14 cellular contexts compared by ENCODE assay signal in genomic region chr3:163785693-163786092, GRCh38.
DNase-seq lines count a peak whose midpoint lies in the region; ATAC-seq and TF ChIP-seq lines count a peak whose summit lies in the region.
"Had no signal": no experiment of that assay in that cellular context is flagged by ENCODE, and none has a peak within 500 bp of the region (broad histone marks: within the 10 kb centered on the region; RNA-seq: fewer than 3 reads in every experiment).

No MANE protein-coding gene starts in this region.

- H2AK5ac ChIP-seq in neuronal stem cell (ENCODE audit: low read depth, low read length) = no peak overlapping the region

- H3K4me1 ChIP-seq in KMS-11 (ENCODE audit: low read depth, poor library complexity, severe bottlenecking) = no peaks in the 10 kb centered on the region
- peaks cover 0 to 5% of the 10 kb centered on the region in 2 donors for H3K4me1 ChIP-seq in neuronal stem cell (ENCODE audit: control insufficient read depth in 2 of 2, insufficient read depth in 1 of 2, low read depth in 1 of 2, low read length in 2 of 2)
- no peaks in the 10 kb centered on the region for H3K4me1 ChIP-seq in gastroesophageal sphincter
- H3K4me1 ChIP-seq: prostate gland had no signal

- no peaks in the 10 kb centered on the region for H3K79me1 ChIP-seq in neuronal stem cell (ENCODE audit: low read depth, low read length)

- no peak overlapping the region for H3K18ac ChIP-seq in neuronal stem cell (ENCODE audit: low read length)

- no peak overlapping the region for H2BK5ac ChIP-seq in neuronal stem cell (ENCODE audit: low read length)

- TF ChIP-seq POLR2A in gastroesophageal sphincter (IDR thresholded peaks at IDR 0.05) = no peak

- H2BK120ac ChIP-seq in neuronal stem cell (ENCODE audit: low read depth, low read length) = no peak overlapping the region

- no peak overlapping the region for H4K91ac ChIP-seq in neuronal stem cell (ENCODE audit: low read depth, low read length, poor library complexity)

- H3K36me3 ChIP-seq in KMS-11 (ENCODE audit: insufficient read depth) = no peaks in the 10 kb centered on the region
- H3K36me3 ChIP-seq in WERI-Rb-1 = no peaks in the 10 kb centered on the region
- H3K36me3 ChIP-seq in neuronal stem cell (replicated peaks in 1 of 2; ENCODE audit: control insufficient read depth in 2 of 2, insufficient read depth in 2 of 2, low read length in 2 of 2) = no peaks in the 10 kb centered on the region
- no peaks in the 10 kb centered on the region for H3K36me3 ChIP-seq in gastroesophageal sphincter
- H3K36me3 ChIP-seq: prostate gland, thoracic aorta had no signal

- H3K4me3 ChIP-seq in KMS-11 (IDR thresholded peaks at IDR 0.05; ENCODE audit: insufficient read depth, low read depth, low read length) (no peak overlapping the region), WERI-Rb-1 (ENCODE audit: low read depth, low read length) (no peak overlapping the region), neuronal stem cell (ENCODE audit: low read length in 2 of 2) (no peak overlapping the region), gastroesophageal sphincter (no peak overlapping the region)
- H3K4me3 ChIP-seq: prostate gland, thoracic aorta had no signal

- no peak overlapping the region for H3K9ac ChIP-seq in KMS-11
- H3K9ac ChIP-seq in neuronal stem cell (ENCODE audit: low read depth, low read length, poor library complexity) = no peak overlapping the region

- H2BK15ac ChIP-seq in neuronal stem cell (ENCODE audit: low read length) = no peak overlapping the region

- H3K27me3 ChIP-seq in KMS-11 (ENCODE audit: insufficient read depth, low read depth) (no peaks in the 10 kb centered on the region), WERI-Rb-1 (ENCODE audit: insufficient read depth, low read depth, severe bottlenecking) (no peaks in the 10 kb centered on the region), neuronal stem cell (ENCODE audit: control insufficient read depth in 3 of 3, insufficient read depth in 3 of 3, low read depth in 1 of 3, low read length in 3 of 3) (no peaks in the 10 kb centered on the region), gastroesophageal sphincter (no peaks in the 10 kb centered on the region)

- TF ChIP-seq EP300 in gastroesophageal sphincter (IDR thresholded peaks at IDR 0.05) = no peak

- H3K27ac ChIP-seq in KMS-11 (no peak overlapping the region), WERI-Rb-1 (no peak overlapping the region), neuronal stem cell (replicated peaks; ENCODE audit: low read length) (no peak overlapping the region), gastroesophageal sphincter (no peak overlapping the region)
- H3K27ac ChIP-seq: prostate gland, thoracic aorta had no signal

- H3K79me2 ChIP-seq in KMS-11 (ENCODE audit: insufficient read depth, low read depth) = no peaks in the 10 kb centered on the region

- H3K9me3 ChIP-seq in WERI-Rb-1 (ENCODE audit: severe bottlenecking) = no peaks in the 10 kb centered on the region
- H3K9me3 ChIP-seq in neuronal stem cell (replicated peaks in 1 of 2; ENCODE audit: control insufficient read depth in 2 of 2, insufficient read depth in 1 of 2, low read depth in 1 of 2, low read length in 2 of 2) = no peaks in the 10 kb centered on the region
- no peaks in the 10 kb centered on the region for H3K9me3 ChIP-seq in gastroesophageal sphincter
- H3K9me3 ChIP-seq: prostate gland, thoracic aorta had no signal

- no peak overlapping the region for H3K23ac ChIP-seq in neuronal stem cell (ENCODE audit: low read depth, low read length, poor library complexity)

- H4K8ac ChIP-seq in neuronal stem cell (ENCODE audit: low read depth, low read length) = no peak overlapping the region

- H3K4me2 ChIP-seq in KMS-11 (no peak overlapping the region), neuronal stem cell (ENCODE audit: insufficient read depth, low read length, poor library complexity, severe bottlenecking) (no peak overlapping the region)

- TF ChIP-seq CTCF in KMS-11 (conservative IDR thresholded peaks at IDR 0.05; ENCODE audit: low read depth, low read length) = peak; percentile 57; the same call in 1 of the 2 replicates
- TF ChIP-seq CTCF in WERI-Rb-1 (IDR thresholded peaks at IDR 0.05; ENCODE audit: low read depth, low read length) = peak; percentile 66
- no peak for TF ChIP-seq CTCF in gastroesophageal sphincter (IDR thresholded peaks at IDR 0.05)

- DNase-seq in NCI-H510A treated with DMSO at 0.1 percent for 48 hours (lab: John Stamatoyannopoulos, UW) (peak; percentile 2), NCI-H510A (lab: John Stamatoyannopoulos, UW) (no peak), WERI-Rb-1 (peak; percentile 46), neuronal stem cell (ENCODE audit: low spot score) (peak; percentile 14), NCI-H146 treated with DMSO at 0.1 percent for 48 hours (lab: John Stamatoyannopoulos, UW; ENCODE audit: unreplicated experiment) (no peak)
- DNase-seq: aorta, mammary epithelial cell, NCI-H446, T-helper 17 cell had no signal

- ATAC-seq in gastroesophageal sphincter (no peak), GM21786 (IDR thresholded peaks at IDR 0.05; ENCODE audit: unreplicated experiment) (no peak)
- ATAC-seq: T-helper 17 cell had no signal

- H3K14ac ChIP-seq in neuronal stem cell (ENCODE audit: low read length) = no peak overlapping the region

- H2AFZ ChIP-seq in KMS-11 (ENCODE audit: low read depth) = no peak overlapping the region
- H2AFZ ChIP-seq in neuronal stem cell (ENCODE audit: low read length) = no peak overlapping the region

- H3K4ac ChIP-seq in neuronal stem cell (ENCODE audit: low read length) = no peak overlapping the region

- no peaks in the 10 kb centered on the region for H4K20me1 ChIP-seq in KMS-11 (ENCODE audit: insufficient read depth)

- no peak overlapping the region for H2BK12ac ChIP-seq in neuronal stem cell (ENCODE audit: low read length)

Comparison
In these comparisons a context has a peak if more than half of its experiments do, and no peak if none do; other contexts are left out.
1. DNase-seq: peak in NCI-H510A treated with DMSO at 0.1 percent for 48 hours (single experiment), WERI-Rb-1 (single experiment) and neuronal stem cell (single experiment); none in NCI-H510A (single experiment) and NCI-H146 treated with DMSO at 0.1 percent for 48 hours (single experiment).
2. CTCF ChIP-seq: peak in KMS-11 (single experiment) and WERI-Rb-1 (single experiment); none in gastroesophageal sphincter (0 of 4).